Comparison of ENCODE assay signal across 1 cellular context in the genomic region with DNA sequence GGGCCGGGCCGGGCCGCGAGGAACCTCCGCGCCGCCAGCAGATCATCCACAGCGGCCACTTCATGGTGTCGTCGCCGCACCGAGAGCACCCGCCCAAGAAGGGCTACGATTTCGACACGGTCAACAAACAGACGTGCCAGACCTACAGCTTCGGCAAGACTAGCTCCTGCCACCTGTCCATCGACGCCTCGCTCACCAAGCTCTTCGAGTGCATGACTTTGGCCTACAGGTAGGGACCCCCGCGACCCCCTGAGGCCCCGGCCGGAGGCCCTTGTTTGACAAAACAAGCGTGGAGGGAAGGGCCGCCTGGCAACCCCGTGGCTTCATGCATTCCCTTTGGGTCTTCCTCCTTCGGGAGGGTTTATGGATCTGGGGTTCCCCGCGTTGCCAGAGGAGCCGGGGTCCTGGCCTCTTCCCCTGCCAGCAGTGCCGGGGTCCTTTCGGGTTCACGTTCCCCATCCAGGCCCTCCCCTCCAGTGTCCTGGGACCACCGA.
TF ChIP-seq lines count a peak whose summit lies in the region.

No MANE protein-coding gene starts in this region.

TF ChIP-seq in HepG2, 621 proteins besides CTCF, POLR2A, EP300 and RAD21 (continued from another document and continues in another):
- TF ChIP-seq, protein P1, sequence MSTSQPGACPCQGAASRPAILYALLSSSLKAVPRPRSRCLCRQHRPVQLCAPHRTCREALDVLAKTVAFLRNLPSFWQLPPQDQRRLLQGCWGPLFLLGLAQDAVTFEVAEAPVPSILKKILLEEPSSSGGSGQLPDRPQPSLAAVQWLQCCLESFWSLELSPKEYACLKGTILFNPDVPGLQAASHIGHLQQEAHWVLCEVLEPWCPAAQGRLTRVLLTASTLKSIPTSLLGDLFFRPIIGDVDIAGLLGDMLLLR (CRISPR knock-in tag; IDR thresholded peaks at IDR 0.05), result peak; percentile 97
- TF ChIP-seq FOXO1 (CRISPR knock-in tag; IDR thresholded peaks at IDR 0.05), result 0 out of 2 replicates have a peak, but pooled peaks have one; percentile 52
- no peak for TF ChIP-seq MTF1 (CRISPR knock-in tag; IDR thresholded peaks at IDR 0.05)
- TF ChIP-seq, protein P2, sequence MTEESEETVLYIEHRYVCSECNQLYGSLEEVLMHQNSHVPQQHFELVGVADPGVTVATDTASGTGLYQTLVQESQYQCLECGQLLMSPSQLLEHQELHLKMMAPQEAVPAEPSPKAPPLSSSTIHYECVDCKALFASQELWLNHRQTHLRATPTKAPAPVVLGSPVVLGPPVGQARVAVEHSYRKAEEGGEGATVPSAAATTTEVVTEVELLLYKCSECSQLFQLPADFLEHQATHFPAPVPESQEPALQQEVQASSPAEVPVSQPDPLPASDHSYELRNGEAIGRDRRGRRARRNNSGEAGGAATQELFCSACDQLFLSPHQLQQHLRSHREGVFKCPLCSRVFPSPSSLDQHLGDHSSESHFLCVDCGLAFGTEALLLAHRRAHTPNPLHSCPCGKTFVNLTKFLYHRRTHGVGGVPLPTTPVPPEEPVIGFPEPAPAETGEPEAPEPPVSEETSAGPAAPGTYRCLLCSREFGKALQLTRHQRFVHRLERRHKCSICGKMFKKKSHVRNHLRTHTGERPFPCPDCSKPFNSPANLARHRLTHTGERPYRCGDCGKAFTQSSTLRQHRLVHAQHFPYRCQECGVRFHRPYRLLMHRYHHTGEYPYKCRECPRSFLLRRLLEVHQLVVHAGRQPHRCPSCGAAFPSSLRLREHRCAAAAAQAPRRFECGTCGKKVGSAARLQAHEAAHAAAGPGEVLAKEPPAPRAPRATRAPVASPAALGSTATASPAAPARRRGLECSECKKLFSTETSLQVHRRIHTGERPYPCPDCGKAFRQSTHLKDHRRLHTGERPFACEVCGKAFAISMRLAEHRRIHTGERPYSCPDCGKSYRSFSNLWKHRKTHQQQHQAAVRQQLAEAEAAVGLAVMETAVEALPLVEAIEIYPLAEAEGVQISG (CRISPR knock-in tag; IDR thresholded peaks at IDR 0.05), result peak; percentile 56; the same call in 1 of the 2 replicates
- TF ChIP-seq ZNF781 (CRISPR knock-in tag; IDR thresholded peaks at IDR 0.05; ENCODE audit: borderline replicate concordance, not compliant biosample characterization), result peak; percentile 94
- peak; percentile 51; the same call in 1 of the 2 replicates for TF ChIP-seq HMG20B (CRISPR knock-in tag; conservative IDR thresholded peaks at IDR 0.05)
- TF ChIP-seq KDM5A (IDR thresholded peaks at IDR 0.05; ENCODE audit: borderline replicate concordance, low read length), result no peak
- TF ChIP-seq ZNF251 (CRISPR knock-in tag; IDR thresholded peaks at IDR 0.05), result 0 out of 2 replicates have a peak, but pooled peaks have one; percentile 79
- TF ChIP-seq, protein P3, sequence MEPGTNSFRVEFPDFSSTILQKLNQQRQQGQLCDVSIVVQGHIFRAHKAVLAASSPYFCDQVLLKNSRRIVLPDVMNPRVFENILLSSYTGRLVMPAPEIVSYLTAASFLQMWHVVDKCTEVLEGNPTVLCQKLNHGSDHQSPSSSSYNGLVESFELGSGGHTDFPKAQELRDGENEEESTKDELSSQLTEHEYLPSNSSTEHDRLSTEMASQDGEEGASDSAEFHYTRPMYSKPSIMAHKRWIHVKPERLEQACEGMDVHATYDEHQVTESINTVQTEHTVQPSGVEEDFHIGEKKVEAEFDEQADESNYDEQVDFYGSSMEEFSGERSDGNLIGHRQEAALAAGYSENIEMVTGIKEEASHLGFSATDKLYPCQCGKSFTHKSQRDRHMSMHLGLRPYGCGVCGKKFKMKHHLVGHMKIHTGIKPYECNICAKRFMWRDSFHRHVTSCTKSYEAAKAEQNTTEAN (CRISPR knock-in tag; conservative IDR thresholded peaks at IDR 0.05), result peak; percentile 79; the same call in 1 of the 2 replicates
- TF ChIP-seq, protein P4, sequence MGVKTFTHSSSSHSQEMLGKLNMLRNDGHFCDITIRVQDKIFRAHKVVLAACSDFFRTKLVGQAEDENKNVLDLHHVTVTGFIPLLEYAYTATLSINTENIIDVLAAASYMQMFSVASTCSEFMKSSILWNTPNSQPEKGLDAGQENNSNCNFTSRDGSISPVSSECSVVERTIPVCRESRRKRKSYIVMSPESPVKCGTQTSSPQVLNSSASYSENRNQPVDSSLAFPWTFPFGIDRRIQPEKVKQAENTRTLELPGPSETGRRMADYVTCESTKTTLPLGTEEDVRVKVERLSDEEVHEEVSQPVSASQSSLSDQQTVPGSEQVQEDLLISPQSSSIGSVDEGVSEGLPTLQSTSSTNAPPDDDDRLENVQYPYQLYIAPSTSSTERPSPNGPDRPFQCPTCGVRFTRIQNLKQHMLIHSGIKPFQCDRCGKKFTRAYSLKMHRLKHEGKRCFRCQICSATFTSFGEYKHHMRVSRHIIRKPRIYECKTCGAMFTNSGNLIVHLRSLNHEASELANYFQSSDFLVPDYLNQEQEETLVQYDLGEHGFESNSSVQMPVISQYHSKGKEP (CRISPR knock-in tag; IDR thresholded peaks at IDR 0.05), result peak; percentile 88
- TF ChIP-seq, protein P5, sequence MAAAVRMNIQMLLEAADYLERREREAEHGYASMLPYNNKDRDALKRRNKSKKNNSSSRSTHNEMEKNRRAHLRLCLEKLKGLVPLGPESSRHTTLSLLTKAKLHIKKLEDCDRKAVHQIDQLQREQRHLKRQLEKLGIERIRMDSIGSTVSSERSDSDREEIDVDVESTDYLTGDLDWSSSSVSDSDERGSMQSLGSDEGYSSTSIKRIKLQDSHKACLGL (CRISPR knock-in tag; IDR thresholded peaks at IDR 0.05), result peak; percentile 94
- no peak for TF ChIP-seq HNF4G (IDR thresholded peaks at IDR 0.05; ENCODE audit: borderline replicate concordance, low read depth, low read length)
- TF ChIP-seq HNF4G (CRISPR knock-in tag; IDR thresholded peaks at IDR 0.05; ENCODE audit: borderline replicate concordance, low read depth), result no peak
- TF ChIP-seq CBX5 (CRISPR knock-in tag; IDR thresholded peaks at IDR 0.05; ENCODE audit: borderline replicate concordance), result peak; percentile 46; the same call in 1 of the 2 replicates
- no peak for TF ChIP-seq ZNF460 (CRISPR knock-in tag; IDR thresholded peaks at IDR 0.05; ENCODE audit: borderline replicate concordance)
- TF ChIP-seq STAG1 (CRISPR knock-in tag; IDR thresholded peaks at IDR 0.05), result no peak
- TF ChIP-seq, protein P6, sequence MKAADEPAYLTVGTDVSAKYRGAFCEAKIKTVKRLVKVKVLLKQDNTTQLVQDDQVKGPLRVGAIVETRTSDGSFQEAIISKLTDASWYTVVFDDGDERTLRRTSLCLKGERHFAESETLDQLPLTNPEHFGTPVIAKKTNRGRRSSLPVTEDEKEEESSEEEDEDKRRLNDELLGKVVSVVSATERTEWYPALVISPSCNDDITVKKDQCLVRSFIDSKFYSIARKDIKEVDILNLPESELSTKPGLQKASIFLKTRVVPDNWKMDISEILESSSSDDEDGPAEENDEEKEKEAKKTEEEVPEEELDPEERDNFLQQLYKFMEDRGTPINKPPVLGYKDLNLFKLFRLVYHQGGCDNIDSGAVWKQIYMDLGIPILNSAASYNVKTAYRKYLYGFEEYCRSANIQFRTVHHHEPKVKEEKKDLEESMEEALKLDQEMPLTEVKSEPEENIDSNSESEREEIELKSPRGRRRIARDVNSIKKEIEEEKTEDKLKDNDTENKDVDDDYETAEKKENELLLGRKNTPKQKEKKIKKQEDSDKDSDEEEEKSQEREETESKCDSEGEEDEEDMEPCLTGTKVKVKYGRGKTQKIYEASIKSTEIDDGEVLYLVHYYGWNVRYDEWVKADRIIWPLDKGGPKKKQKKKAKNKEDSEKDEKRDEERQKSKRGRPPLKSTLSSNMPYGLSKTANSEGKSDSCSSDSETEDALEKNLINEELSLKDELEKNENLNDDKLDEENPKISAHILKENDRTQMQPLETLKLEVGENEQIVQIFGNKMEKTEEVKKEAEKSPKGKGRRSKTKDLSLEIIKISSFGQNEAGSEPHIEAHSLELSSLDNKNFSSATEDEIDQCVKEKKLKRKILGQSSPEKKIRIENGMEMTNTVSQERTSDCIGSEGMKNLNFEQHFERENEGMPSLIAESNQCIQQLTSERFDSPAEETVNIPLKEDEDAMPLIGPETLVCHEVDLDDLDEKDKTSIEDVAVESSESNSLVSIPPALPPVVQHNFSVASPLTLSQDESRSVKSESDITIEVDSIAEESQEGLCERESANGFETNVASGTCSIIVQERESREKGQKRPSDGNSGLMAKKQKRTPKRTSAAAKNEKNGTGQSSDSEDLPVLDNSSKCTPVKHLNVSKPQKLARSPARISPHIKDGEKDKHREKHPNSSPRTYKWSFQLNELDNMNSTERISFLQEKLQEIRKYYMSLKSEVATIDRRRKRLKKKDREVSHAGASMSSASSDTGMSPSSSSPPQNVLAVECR (CRISPR knock-in tag; IDR thresholded peaks at IDR 0.05; ENCODE audit: borderline replicate concordance), result no peak
- no peak for TF ChIP-seq ATF1 (CRISPR knock-in tag; IDR thresholded peaks at IDR 0.05)
- peak; percentile 68; the same call in 1 of the 2 replicates for TF ChIP-seq ZNF329 (CRISPR knock-in tag; IDR thresholded peaks at IDR 0.05; ENCODE audit: low read depth)
- TF ChIP-seq, protein P7, sequence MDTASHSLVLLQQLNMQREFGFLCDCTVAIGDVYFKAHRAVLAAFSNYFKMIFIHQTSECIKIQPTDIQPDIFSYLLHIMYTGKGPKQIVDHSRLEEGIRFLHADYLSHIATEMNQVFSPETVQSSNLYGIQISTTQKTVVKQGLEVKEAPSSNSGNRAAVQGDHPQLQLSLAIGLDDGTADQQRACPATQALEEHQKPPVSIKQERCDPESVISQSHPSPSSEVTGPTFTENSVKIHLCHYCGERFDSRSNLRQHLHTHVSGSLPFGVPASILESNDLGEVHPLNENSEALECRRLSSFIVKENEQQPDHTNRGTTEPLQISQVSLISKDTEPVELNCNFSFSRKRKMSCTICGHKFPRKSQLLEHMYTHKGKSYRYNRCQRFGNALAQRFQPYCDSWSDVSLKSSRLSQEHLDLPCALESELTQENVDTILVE (CRISPR knock-in tag; IDR thresholded peaks at IDR 0.05), result peak; percentile 61; the same call in 1 of the 2 replicates
- TF ChIP-seq, protein P8, sequence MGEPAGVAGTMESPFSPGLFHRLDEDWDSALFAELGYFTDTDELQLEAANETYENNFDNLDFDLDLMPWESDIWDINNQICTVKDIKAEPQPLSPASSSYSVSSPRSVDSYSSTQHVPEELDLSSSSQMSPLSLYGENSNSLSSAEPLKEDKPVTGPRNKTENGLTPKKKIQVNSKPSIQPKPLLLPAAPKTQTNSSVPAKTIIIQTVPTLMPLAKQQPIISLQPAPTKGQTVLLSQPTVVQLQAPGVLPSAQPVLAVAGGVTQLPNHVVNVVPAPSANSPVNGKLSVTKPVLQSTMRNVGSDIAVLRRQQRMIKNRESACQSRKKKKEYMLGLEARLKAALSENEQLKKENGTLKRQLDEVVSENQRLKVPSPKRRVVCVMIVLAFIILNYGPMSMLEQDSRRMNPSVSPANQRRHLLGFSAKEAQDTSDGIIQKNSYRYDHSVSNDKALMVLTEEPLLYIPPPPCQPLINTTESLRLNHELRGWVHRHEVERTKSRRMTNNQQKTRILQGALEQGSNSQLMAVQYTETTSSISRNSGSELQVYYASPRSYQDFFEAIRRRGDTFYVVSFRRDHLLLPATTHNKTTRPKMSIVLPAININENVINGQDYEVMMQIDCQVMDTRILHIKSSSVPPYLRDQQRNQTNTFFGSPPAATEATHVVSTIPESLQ (CRISPR knock-in tag; conservative IDR thresholded peaks at IDR 0.05), result no peak
- peak; percentile 97 for TF ChIP-seq ZNF552 (CRISPR knock-in tag; IDR thresholded peaks at IDR 0.05; ENCODE audit: borderline replicate concordance)
- TF ChIP-seq ZNF383 (CRISPR knock-in tag; IDR thresholded peaks at IDR 0.05; ENCODE audit: borderline replicate concordance), result no peak
- no peak for TF ChIP-seq RBFOX2 (IDR thresholded peaks at IDR 0.05; ENCODE audit: low read depth, low read length)
- TF ChIP-seq GPN1 (CRISPR knock-in tag; IDR thresholded peaks at IDR 0.05; ENCODE audit: borderline replicate concordance), result no peak; the same call in 1 of the 2 replicates
- TF ChIP-seq ZNF572 (CRISPR knock-in tag; IDR thresholded peaks at IDR 0.05), result no peak
- TF ChIP-seq CBX2 (IDR thresholded peaks at IDR 0.05; ENCODE audit: low read depth, low read length), result no peak
- TF ChIP-seq CBX2 (CRISPR knock-in tag; IDR thresholded peaks at IDR 0.05; ENCODE audit: low read depth), result no peak
- TF ChIP-seq, protein P9, sequence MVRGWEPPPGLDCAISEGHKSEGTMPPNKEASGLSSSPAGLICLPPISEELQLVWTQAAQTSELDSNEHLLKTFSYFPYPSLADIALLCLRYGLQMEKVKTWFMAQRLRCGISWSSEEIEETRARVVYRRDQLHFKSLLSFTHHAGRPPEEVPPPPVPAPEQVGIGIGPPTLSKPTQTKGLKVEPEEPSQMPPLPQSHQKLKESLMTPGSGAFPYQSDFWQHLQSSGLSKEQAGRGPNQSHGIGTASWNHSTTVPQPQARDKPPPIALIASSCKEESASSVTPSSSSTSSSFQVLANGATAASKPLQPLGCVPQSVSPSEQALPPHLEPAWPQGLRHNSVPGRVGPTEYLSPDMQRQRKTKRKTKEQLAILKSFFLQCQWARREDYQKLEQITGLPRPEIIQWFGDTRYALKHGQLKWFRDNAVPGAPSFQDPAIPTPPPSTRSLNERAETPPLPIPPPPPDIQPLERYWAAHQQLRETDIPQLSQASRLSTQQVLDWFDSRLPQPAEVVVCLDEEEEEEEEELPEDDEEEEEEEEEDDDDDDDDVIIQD (CRISPR knock-in tag; IDR thresholded peaks at IDR 0.05; ENCODE audit: low read depth), result no peak
- peak; percentile 84; the same call in 1 of the 2 replicates for TF ChIP-seq HOXA7 (CRISPR knock-in tag; IDR thresholded peaks at IDR 0.05)
- TF ChIP-seq ZNF724P (CRISPR knock-in tag; IDR thresholded peaks at IDR 0.05; ENCODE audit: borderline replicate concordance), result 0 out of 2 replicates have a peak, but pooled peaks have one; percentile 68
- TF ChIP-seq ZNF331 (CRISPR knock-in tag; IDR thresholded peaks at IDR 0.05), result peak; percentile 80; the same call in 1 of the 2 replicates
- TF ChIP-seq, protein P10, sequence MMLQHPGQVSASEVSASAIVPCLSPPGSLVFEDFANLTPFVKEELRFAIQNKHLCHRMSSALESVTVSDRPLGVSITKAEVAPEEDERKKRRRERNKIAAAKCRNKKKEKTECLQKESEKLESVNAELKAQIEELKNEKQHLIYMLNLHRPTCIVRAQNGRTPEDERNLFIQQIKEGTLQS (CRISPR knock-in tag; IDR thresholded peaks at IDR 0.05), result 0 out of 2 replicates have a peak, but pooled peaks have one; percentile 26
